ENCODE assay signal across 1 cellular context in the genomic region with DNA sequence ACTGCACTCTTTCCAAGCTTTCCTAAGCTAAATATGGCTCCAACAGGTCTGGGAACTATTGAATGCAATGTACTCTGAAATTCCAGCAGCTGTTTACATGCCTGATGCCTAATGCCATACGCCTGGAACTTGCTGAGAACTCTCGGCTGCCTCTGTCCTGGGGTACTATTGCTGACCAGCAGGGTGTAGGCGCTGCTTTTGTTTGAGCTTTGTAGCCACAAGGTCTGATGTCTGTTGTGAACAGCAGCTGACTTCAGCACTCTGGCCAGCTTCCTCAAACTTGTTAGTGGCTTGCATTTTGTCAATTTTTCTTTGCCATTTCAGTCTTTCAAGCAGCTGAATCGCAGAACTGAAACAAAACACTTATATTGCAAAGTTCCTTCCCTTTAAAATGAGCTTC.
TF ChIP-seq lines count a peak whose summit lies in the region.

No MANE protein-coding gene starts in this region.

TF ChIP-seq in GM12878, 131 proteins besides CTCF, POLR2A, EP300 and RAD21 (continued from another document):
- TF ChIP-seq, protein P1, sequence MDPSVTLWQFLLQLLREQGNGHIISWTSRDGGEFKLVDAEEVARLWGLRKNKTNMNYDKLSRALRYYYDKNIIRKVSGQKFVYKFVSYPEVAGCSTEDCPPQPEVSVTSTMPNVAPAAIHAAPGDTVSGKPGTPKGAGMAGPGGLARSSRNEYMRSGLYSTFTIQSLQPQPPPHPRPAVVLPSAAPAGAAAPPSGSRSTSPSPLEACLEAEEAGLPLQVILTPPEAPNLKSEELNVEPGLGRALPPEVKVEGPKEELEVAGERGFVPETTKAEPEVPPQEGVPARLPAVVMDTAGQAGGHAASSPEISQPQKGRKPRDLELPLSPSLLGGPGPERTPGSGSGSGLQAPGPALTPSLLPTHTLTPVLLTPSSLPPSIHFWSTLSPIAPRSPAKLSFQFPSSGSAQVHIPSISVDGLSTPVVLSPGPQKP (IDR thresholded peaks at IDR 0.05; ENCODE audit: low read depth, low read length) = no peak
- TF ChIP-seq ZBTB11 (CRISPR knock-in tag; IDR thresholded peaks at IDR 0.05) = no peak
- no peak for TF ChIP-seq MYB (IDR thresholded peaks at IDR 0.05; ENCODE audit: borderline replicate concordance, low read depth, low read length)
- TF ChIP-seq REST (IDR thresholded peaks at IDR 0.05; ENCODE audit: low read depth, low read length) = peak; percentile 90
